19 cellular contexts compared by ENCODE assay signal in genomic region chr6:41475737-41476357, GRCh38.
A peak's percentile ranks its signal among the peaks of the same experiment; 100 is the strongest.
DNase-seq lines count a peak whose midpoint lies in the region; ATAC-seq, FAIRE-seq and TF ChIP-seq lines count a peak whose summit lies in the region.
"Had no signal": no experiment of that assay in that cellular context is flagged by ENCODE, and none has a peak within 500 bp of the region (broad histone marks: within the 10 kb centered on the region; RNA-seq: fewer than 3 reads in every experiment).

No MANE protein-coding gene starts in this region.

- no peak for TF ChIP-seq CTCF in HepG2 (CRISPR knock-in tag; IDR thresholded peaks at IDR 0.05)
- TF ChIP-seq CTCF in right lobe of liver (IDR thresholded peaks at IDR 0.05): no peak
- TF ChIP-seq CTCF in GM12878 (IDR thresholded peaks at IDR 0.05 in 2 of 3, conservative IDR thresholded peaks at IDR 0.05 in 1 of 3; ENCODE audit: control insufficient read depth in 2 of 3, extremely low read depth in 1 of 3, insufficient read depth in 1 of 3, low read depth in 3 of 3, low read length in 3 of 3): no peak
- TF ChIP-seq CTCF in neural progenitor cell (IDR thresholded peaks at IDR 0.05): no peak
- no peak for TF ChIP-seq CTCF in body of pancreas (IDR thresholded peaks at IDR 0.05)
- no peak for TF ChIP-seq CTCF in glutamatergic neuron (IDR thresholded peaks at IDR 0.05; ENCODE audit: partially characterized antibody, unreplicated experiment)

- TF ChIP-seq EP300 in HepG2 (IDR thresholded peaks at IDR 0.05; ENCODE audit: low read depth in 2 of 2, low read length in 2 of 2) (no peak), HepG2 (CRISPR knock-in tag; IDR thresholded peaks at IDR 0.05; ENCODE audit: borderline replicate concordance) (no peak), GM12878 (IDR thresholded peaks at IDR 0.05; ENCODE audit: borderline replicate concordance in 1 of 2, control insufficient read depth in 1 of 2, low read depth in 2 of 2, low read length in 2 of 2) (no peak)

- 0 out of 3 replicates have a peak, but pooled peaks have one; percentile 19 for ATAC-seq in HepG2
- ATAC-seq in right lobe of liver: no peak
- no peak for ATAC-seq in GM12878
- ATAC-seq in body of pancreas: no peak
- ATAC-seq: GM23338 had no signal

- H2AFZ ChIP-seq in HepG2 (ENCODE audit: low read length) (no peak overlapping the region), GM12878 (ENCODE audit: control insufficient read depth, low read depth, low read length) (no peak overlapping the region), neural progenitor cell (replicated peaks) (no peak overlapping the region)
- H2AFZ ChIP-seq: GM23338 had no signal

- no peaks in the 10 kb centered on the region for H4K20me1 ChIP-seq in HepG2 (ENCODE audit: insufficient read depth, low read length)
- H4K20me1 ChIP-seq in GM12878 (ENCODE audit: control insufficient read depth, insufficient read depth): no peaks in the 10 kb centered on the region
- peaks cover 4% of the 10 kb centered on the region for H4K20me1 ChIP-seq in neural progenitor cell (ENCODE audit: low read depth)
- H4K20me1 ChIP-seq: BLaER1 treated with 17β-estradiol and CSF1 and Interleukin-3, amounts not matched to agents 10 nM and 100 nM had no signal

- intact Hi-C loops in HepG2 (cut with micrococcal nuclease; ENCODE audit: unreplicated experiment): no loop called here
- intact Hi-C loops in right lobe of liver (cut with DNase I): no loop called here
- intact Hi-C loops in GM12878 (cut with micrococcal nuclease; ENCODE audit: unreplicated experiment): no loop called here
- intact Hi-C loops in body of pancreas (cut with DNase I): no loop called here

- H3F3A ChIP-seq in neural progenitor cell (ENCODE audit: low read depth): peaks cover 21% of the 10 kb centered on the region

- DNase-seq in HepG2 (ENCODE audit: low spot score) (peak; percentile 55), right lobe of liver (no peak), GM12878 (ENCODE audit: low read depth, low spot score) (no peak), neural progenitor cell (ENCODE audit: low spot score) (no peak), body of pancreas (no peak), glutamatergic neuron (no peak)
- no peak for DNase-seq in effector memory CD4-positive, alpha-beta T cell
- DNase-seq: 8988T; Caco-2; CD4-positive, CD25-positive, alpha-beta regulatory T cell; CD8-positive, alpha-beta memory T cell; H7 had no signal

- no peaks in the 10 kb centered on the region for H3K36me3 ChIP-seq in HepG2 (replicated peaks in 1 of 2; ENCODE audit: control insufficient read depth in 1 of 2, insufficient read depth in 2 of 2, low read length in 2 of 2)
- H3K36me3 ChIP-seq in right lobe of liver: no peaks in the 10 kb centered on the region
- H3K36me3 ChIP-seq in GM12878 (ENCODE audit: control insufficient read depth in 2 of 2, insufficient read depth in 2 of 2, low read length in 1 of 2): no peaks in the 10 kb centered on the region
- no peaks in the 10 kb centered on the region for H3K36me3 ChIP-seq in neural progenitor cell
- no peaks in the 10 kb centered on the region for H3K36me3 ChIP-seq in effector memory CD4-positive, alpha-beta T cell (ENCODE audit: control insufficient read depth, insufficient read depth, low read length)
- H3K36me3 ChIP-seq in body of pancreas (replicated peaks in 1 of 2; ENCODE audit: insufficient read depth in 1 of 2, low read depth in 2 of 2): no peaks in the 10 kb centered on the region
- H3K36me3 ChIP-seq: BLaER1 treated with 17β-estradiol and CSF1 and Interleukin-3, amounts not matched to agents 10 nM and 100 nM had no signal

- H3K79me2 ChIP-seq in HepG2 (ENCODE audit: insufficient read depth, low read length): no peaks in the 10 kb centered on the region
- H3K79me2 ChIP-seq in GM12878 (ENCODE audit: control insufficient read depth, insufficient read depth, low read length): no peaks in the 10 kb centered on the region
- H3K79me2 ChIP-seq in neural progenitor cell (ENCODE audit: low read depth): no peaks in the 10 kb centered on the region

- in situ Hi-C loops in HepG2 (cut with HindIII; ENCODE audit: extremely low pct_ligation_motif_present, low pct_unique_long_range_greater_than_20kb) (no loop called here), GM12878 (cut with MboI) (no loop called here)

- no peak overlapping the region for H3K4me3 ChIP-seq in HepG2 (replicated peaks in 1 of 3; ENCODE audit: insufficient read depth in 1 of 3, low read depth in 2 of 3, low read length in 3 of 3)
- H3K4me3 ChIP-seq in right lobe of liver: no peak overlapping the region
- no peak overlapping the region for H3K4me3 ChIP-seq in GM12878
- H3K4me3 ChIP-seq in neural progenitor cell: no peak overlapping the region
- no peak overlapping the region for H3K4me3 ChIP-seq in effector memory CD4-positive, alpha-beta T cell (ENCODE audit: insufficient read depth, low read depth, low read length, poor library complexity, severe bottlenecking)
- no peak overlapping the region for H3K4me3 ChIP-seq in body of pancreas
- H3K4me3 ChIP-seq: BLaER1 treated with 17β-estradiol and CSF1 and Interleukin-3, amounts not matched to agents 10 nM and 100 nM; GM23338 had no signal

- peak; percentile 51 for FAIRE-seq in HepG2 (lab: Jason Lieb, UNC)
- FAIRE-seq in GM12878 (lab: Jason Lieb, UNC): no peak
- FAIRE-seq: D721Med, G401.6, GM12892, GM18507 had no signal

- CTCF ChIA-PET in HepG2 (lab: Yijun Ruan, JAX; ENCODE audit: low intra/inter-chr PET ratio, low total read pairs): no interaction called here
- CTCF ChIA-PET in GM12878 (lab: Yijun Ruan, JAX): interaction anchor here (0.9 kb wide), 1 partner anchor 12 kb away, joined by 3 read pairs; no protein-coding TSS in a partner anchor

- H3K9ac ChIP-seq in HepG2 (ENCODE audit: insufficient read depth, low read depth, low read length): no peak overlapping the region
- H3K9ac ChIP-seq in GM12878 (ENCODE audit: control insufficient read depth, insufficient read depth, low read length): no peak overlapping the region
- no peak overlapping the region for H3K9ac ChIP-seq in neural progenitor cell
- H3K9ac ChIP-seq: BLaER1 treated with 17β-estradiol and CSF1 and Interleukin-3, amounts not matched to agents 10 nM and 100 nM had no signal

- SMC1A ChIA-PET in GM12878 (lab: Charles Lee; ENCODE audit: uncharacterized antibody, unreplicated experiment): interaction anchor here (0.8 to 0.9 kb wide), 3 partner anchors 9 to 56 kb away, joined by 3 to 4 read pairs (median 3); no protein-coding TSS in a partner anchor

- H3K9me3 Mint-ChIP-seq in neural progenitor cell (no peaks in the 10 kb centered on the region), glutamatergic neuron (ENCODE audit: unreplicated experiment) (peaks cover 4% of the 10 kb centered on the region)
- H3K9me3 Mint-ChIP-seq: CD8-positive, alpha-beta memory T cell; GM23338; IgD-negative memory B cell had no signal

- H3K36me3 Mint-ChIP-seq in neural progenitor cell: no peaks in the 10 kb centered on the region
- H3K36me3 Mint-ChIP-seq in glutamatergic neuron (ENCODE audit: unreplicated experiment): no peaks in the 10 kb centered on the region
- H3K36me3 Mint-ChIP-seq: CD4-positive, CD25-positive, alpha-beta regulatory T cell; CD8-positive, alpha-beta memory T cell; IgD-negative memory B cell had no signal

- H3K27me3 Mint-ChIP-seq in neural progenitor cell (ENCODE audit: insufficient read depth, low read depth) (peaks cover 29% of the 10 kb centered on the region), glutamatergic neuron (ENCODE audit: unreplicated experiment) (peaks cover 13% of the 10 kb centered on the region)

- H3K27ac ChIP-seq in HepG2 (ENCODE audit: extremely low read length, insufficient read depth, low read length) (no peak overlapping the region), right lobe of liver (no peak overlapping the region), GM12878 (ENCODE audit: control insufficient read depth, insufficient read depth) (no peak overlapping the region), neural progenitor cell (no peak overlapping the region), body of pancreas (no peak overlapping the region)
- H3K27ac ChIP-seq in effector memory CD4-positive, alpha-beta T cell (ENCODE audit: insufficient read depth, low read length, poor library complexity, severe bottlenecking): no peak overlapping the region
- H3K27ac ChIP-seq: BLaER1 treated with 17β-estradiol and CSF1 and Interleukin-3, amounts not matched to agents 10 nM and 100 nM had no signal

- H3K4me2 ChIP-seq in HepG2 (ENCODE audit: low read depth, low read length): 0 out of 2 replicates have a peak overlapping the region, but pooled peaks have one; percentile 4
- H3K4me2 ChIP-seq in GM12878 (ENCODE audit: control insufficient read depth, insufficient read depth): no peak overlapping the region
- no peak overlapping the region for H3K4me2 ChIP-seq in neural progenitor cell
- H3K4me2 ChIP-seq: GM23338 had no signal

- TF ChIP-seq POLR2A in HepG2 (IDR thresholded peaks at IDR 0.05; ENCODE audit: insufficient read depth in 1 of 2, low read depth in 2 of 2, low read length in 2 of 2): no peak
- no peak for TF ChIP-seq POLR2A in right lobe of liver (IDR thresholded peaks at IDR 0.05)
- no peak for TF ChIP-seq POLR2A in GM12878 (IDR thresholded peaks at IDR 0.05; ENCODE audit: low read depth, low read length)
- TF ChIP-seq POLR2A in body of pancreas (IDR thresholded peaks at IDR 0.05): no peak

- TF ChIP-seq RAD21 in HepG2 (CRISPR knock-in tag; IDR thresholded peaks at IDR 0.05) (no peak), GM12878 (IDR thresholded peaks at IDR 0.05; ENCODE audit: insufficient read depth, low read depth, low read length) (no peak)

- H3K4me3 Mint-ChIP-seq in neural progenitor cell: no peak overlapping the region
- H3K4me3 Mint-ChIP-seq in glutamatergic neuron (ENCODE audit: unreplicated experiment): no peak overlapping the region
- H3K4me3 Mint-ChIP-seq: CD4-positive, CD25-positive, alpha-beta regulatory T cell; CD8-positive, alpha-beta memory T cell; GM23338; IgD-negative memory B cell had no signal

- H3K27me3 ChIP-seq in HepG2 (ENCODE audit: control insufficient read depth in 1 of 2, insufficient read depth in 2 of 2, low read length in 2 of 2) (peaks cover 7 to 30% of the 10 kb centered on the region in 2 experiments; a peak in 4 of 5 replicates), right lobe of liver (no peaks in the 10 kb centered on the region), GM12878 (replicated peaks in 1 of 2; ENCODE audit: control insufficient read depth in 2 of 2, insufficient read depth in 2 of 2, low read length in 1 of 2) (peaks cover 0 to 3% of the 10 kb centered on the region in 2 experiments; a peak in 2 of 4 replicates), neural progenitor cell (peaks cover 48% of the 10 kb centered on the region), body of pancreas (peaks cover 0 to 2% of the 10 kb centered on the region in 2 donors)
- H3K27me3 ChIP-seq in effector memory CD4-positive, alpha-beta T cell (replicated peaks; ENCODE audit: control insufficient read depth, insufficient read depth, low read length, poor library complexity, severe bottlenecking): peaks cover 8% of the 10 kb centered on the region

- POLR2A ChIA-PET in HepG2 (lab: Yijun Ruan, JAX) (no interaction called here), GM12878 (lab: Charles Lee) (interaction anchor here (1.5 to 2.6 kb wide), 2 partner anchors 10 to 12 kb away, joined by 3 to 12 read pairs; no protein-coding TSS in a partner anchor)

- no TSS peak for BruUV-seq in HepG2 (replicated peaks; lab: Mats Ljungman, UMichigan)
- BruUV-seq in GM12878 (replicated peaks; lab: Mats Ljungman, UMichigan): no TSS peak

- peaks cover 32% of the 10 kb centered on the region for H3K4me1 Mint-ChIP-seq in neural progenitor cell
- H3K4me1 Mint-ChIP-seq in glutamatergic neuron (ENCODE audit: low read depth, unreplicated experiment): peaks cover 24% of the 10 kb centered on the region

- RAD21 ChIA-PET in GM12878 (lab: Charles Lee; ENCODE audit: unreplicated experiment): interaction anchor here (0.8 to 1.7 kb wide), 5 partner anchors 9 to 56 kb away, joined by 3 to 7 read pairs (median 5); no protein-coding TSS in a partner anchor

- H3K9me3 ChIP-seq in HepG2 (ENCODE audit: low read length) (no peaks in the 10 kb centered on the region), right lobe of liver (no peaks in the 10 kb centered on the region), GM12878 (replicated peaks; ENCODE audit: control insufficient read depth, insufficient read depth, low read length) (no peaks in the 10 kb centered on the region), neural progenitor cell (ENCODE audit: low read depth) (no peaks in the 10 kb centered on the region), body of pancreas (no peaks in the 10 kb centered on the region)
- no peaks in the 10 kb centered on the region for H3K9me3 ChIP-seq in effector memory CD4-positive, alpha-beta T cell (ENCODE audit: control insufficient read depth, low read length)
- H3K9me3 ChIP-seq: BLaER1 treated with 17β-estradiol and CSF1 and Interleukin-3, amounts not matched to agents 10 nM and 100 nM; Caco-2 had no signal

- 50% methylated on average over 6 of the region's 6 CpGs for WGBS in HepG2 (ENCODE audit: low lambda C conversion rate)
- 52% methylated on average over 6 of the region's 6 CpGs for WGBS in right lobe of liver (ENCODE audit: insufficient coverage, low coverage, low lambda C conversion rate, missing lambda C conversion rate)
- WGBS in GM12878 (ENCODE audit: insufficient coverage, insufficient replicate concordance, low lambda C conversion rate, missing lambda C conversion rate): 31% methylated on average over 6 of the region's 6 CpGs
- 79 to 80% methylated on average over 6 of the region's 6 CpGs for WGBS in body of pancreas, 2 donors

- H3K4me1 ChIP-seq in HepG2 (ENCODE audit: insufficient read depth, low read length) (peaks cover 44% of the 10 kb centered on the region), right lobe of liver (no peaks in the 10 kb centered on the region), GM12878 (ENCODE audit: control insufficient read depth, insufficient read depth, low read length) (no peaks in the 10 kb centered on the region), neural progenitor cell (peaks cover 27% of the 10 kb centered on the region), body of pancreas (no peaks in the 10 kb centered on the region)
- no peaks in the 10 kb centered on the region for H3K4me1 ChIP-seq in effector memory CD4-positive, alpha-beta T cell (ENCODE audit: control insufficient read depth, insufficient read depth, low read length, poor library complexity, severe bottlenecking)

- H3K27ac Mint-ChIP-seq in neural progenitor cell (peak overlapping the region; percentile 10), glutamatergic neuron (ENCODE audit: unreplicated experiment) (no peak overlapping the region)
- H3K27ac Mint-ChIP-seq: CD4-positive, CD25-positive, alpha-beta regulatory T cell; CD8-positive, alpha-beta memory T cell; GM23338; IgD-negative memory B cell had no signal

Comparison
In these comparisons a context has a peak if more than half of its experiments do, and no peak if none do; other contexts are left out.
1. Of the 75 proteins assayed by ChIP-seq in both HepG2 and GM12878: peak only in HepG2: NR2C2 and ZBTB33; only in GM12878: none; in both: none; in neither: 73.